ENCODE assay signal across 8 cellular contexts in the genomic region with DNA sequence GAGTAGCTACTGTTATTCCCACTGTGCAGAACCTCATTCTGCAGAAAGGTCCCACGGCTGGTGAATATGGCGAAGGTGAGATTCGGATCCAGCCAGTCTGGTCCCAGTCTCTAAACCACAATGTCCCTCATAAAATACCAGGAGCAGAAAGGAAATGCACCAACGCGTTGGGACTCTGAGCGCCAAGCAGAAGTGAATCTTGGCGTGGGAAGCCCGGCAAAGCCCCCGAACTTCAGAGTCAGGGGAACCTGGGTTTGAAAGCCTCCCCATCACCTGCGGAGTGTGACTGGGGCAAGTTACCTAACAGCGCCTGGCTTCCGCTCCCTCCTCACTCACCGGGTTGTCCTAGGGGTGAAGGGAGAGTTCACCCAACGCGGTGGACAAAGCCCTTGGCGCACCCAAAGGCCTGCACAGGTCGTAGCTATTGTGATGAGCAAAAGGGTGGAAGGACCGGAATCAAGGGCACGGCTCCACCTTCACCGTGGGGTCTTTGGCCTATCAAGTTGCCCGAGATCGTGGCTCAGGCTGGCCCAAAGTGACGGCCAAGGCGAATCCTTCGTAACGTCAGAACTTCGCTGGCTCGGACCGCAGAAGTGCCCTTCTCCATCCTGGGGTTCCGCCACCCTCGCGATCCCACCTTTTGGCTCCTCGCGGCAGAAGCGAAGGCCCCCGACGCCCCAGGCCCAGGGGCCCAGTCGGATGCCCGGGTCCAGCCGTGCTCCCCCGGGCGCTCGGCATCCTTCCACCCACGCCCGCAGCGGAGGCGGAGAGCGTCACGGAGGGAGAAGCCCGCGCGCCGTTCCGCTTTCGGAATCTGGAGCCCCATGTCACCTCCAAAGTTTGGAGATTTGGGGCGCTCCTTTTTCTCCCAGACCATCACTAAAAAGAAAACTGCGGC. TPM values are rescaled to one million over a fixed set of nuclear protein-coding genes. Genes with fewer than 3 reads are reported as not detected.
A peak's percentile ranks its signal among the peaks of the same experiment; 100 is the strongest.
DNase-seq lines count a peak whose midpoint lies in the region; ATAC-seq lines count a peak whose summit lies in the region.

No MANE protein-coding gene starts in this region.

- H3K27ac Mint-ChIP-seq in activated naive CD4-positive, alpha-beta T cell treated with anti-CD3 and anti-CD28 coated beads for 36 hours = peak overlapping the region; percentile 73

- H3K4me1 ChIP-seq in NT2/D1 (ENCODE audit: insufficient read depth, insufficient read length) = peaks cover 5% of the 10 kb centered on the region

- H3K4me3 Mint-ChIP-seq in activated naive CD4-positive, alpha-beta T cell treated with anti-CD3 and anti-CD28 coated beads for 36 hours = peak overlapping the region; percentile 88

- no peaks in the 10 kb centered on the region for H3K27me3 Mint-ChIP-seq in activated naive CD4-positive, alpha-beta T cell treated with anti-CD3 and anti-CD28 coated beads for 36 hours (ENCODE audit: low read depth)

- peak; percentile 30 for ATAC-seq in GM19035 (IDR thresholded peaks at IDR 0.05; ENCODE audit: unreplicated experiment)
- no peak for ATAC-seq in HG03025 (IDR thresholded peaks at IDR 0.05; ENCODE audit: low FRiP score, unreplicated experiment)
- no peak for ATAC-seq in HG03457 (IDR thresholded peaks at IDR 0.05; ENCODE audit: unreplicated experiment)

- H3K27me3 ChIP-seq in NT2/D1 (ENCODE audit: insufficient read depth, insufficient read length) = peaks cover 25% of the 10 kb centered on the region

- H3K4me3 ChIP-seq in NT2/D1 (ENCODE audit: insufficient read length, low read depth) (peak overlapping the region; percentile 55), iPS-11a (ENCODE audit: low read depth, low read length) (peak overlapping the region; percentile 54)

- no peaks in the 10 kb centered on the region for H3K36me3 ChIP-seq in NT2/D1 (ENCODE audit: insufficient read depth, insufficient read length, low read length)

- no peaks in the 10 kb centered on the region for H3K9me3 ChIP-seq in NT2/D1 (ENCODE audit: insufficient read depth, low read length)

- CTCF ChIA-PET in activated naive CD4-positive, alpha-beta T cell treated with anti-CD3 and anti-CD28 coated beads for 36 hours (lab: Charles Lee) = interaction anchor here (0.6 to 4.2 kb wide), 10 partner anchors 11 to 343 kb away, joined by 4 to 30 read pairs (median 6); no protein-coding TSS in a partner anchor

- H3K9me3 Mint-ChIP-seq in activated naive CD4-positive, alpha-beta T cell treated with anti-CD3 and anti-CD28 coated beads for 36 hours = no peaks in the 10 kb centered on the region

- peaks cover 12% of the 10 kb centered on the region for H3K36me3 Mint-ChIP-seq in activated naive CD4-positive, alpha-beta T cell treated with anti-CD3 and anti-CD28 coated beads for 36 hours (ENCODE audit: low read depth)

- intact Hi-C loops in activated naive CD4-positive, alpha-beta T cell treated with anti-CD3 and anti-CD28 coated beads for 36 hours (cut with micrococcal nuclease) = loop anchor here (1.0 to 5.0 kb wide), 7 partner anchors 25 to 461 kb away; a partner anchor contains a TSS

- DNase-seq in NT2/D1 (ENCODE audit: low read depth, low spot score) (no peak), NCI-H1417 treated with DMSO at 0.1 percent for 48 hours (lab: John Stamatoyannopoulos, UW) (no peak)
- DNase-seq in activated naive CD4-positive, alpha-beta T cell treated with anti-CD3 and anti-CD28 coated beads for 36 hours = peak; percentile 75
- peak; percentile 35 to 64 (median 45) for DNase-seq in stimulated activated CD4-positive, alpha-beta T cell treated with anti-CD3 and anti-CD28 coated beads, Interleukin-1b, Interleukin-23, amount 100 ng/mL, for 24 hours (ENCODE audit: low read depth in 4 of 4, low spot score in 1 of 4)

- H3K4me1 Mint-ChIP-seq in activated naive CD4-positive, alpha-beta T cell treated with anti-CD3 and anti-CD28 coated beads for 36 hours (ENCODE audit: low read depth) = peaks cover 40% of the 10 kb centered on the region

- H3K9ac ChIP-seq in NT2/D1 (ENCODE audit: insufficient read length, low read depth) = peak overlapping the region; percentile 79

RNA-seq across cellular contexts. Expression of a gene that starts 0.8 kb away (rescaled TPM):
- 100 to 1,000 TPM; 234 to 240 TPM for total RNA-seq in activated naive CD4-positive, alpha-beta T cell treated with anti-CD3 and anti-CD28 coated beads for 36 hours

RNA-seq across cellular contexts. Expression of a gene that starts 55.1 kb away (rescaled TPM):
- total RNA-seq in activated naive CD4-positive, alpha-beta T cell treated with anti-CD3 and anti-CD28 coated beads for 36 hours = 100 to 1,000 TPM; 184 to 192 TPM

Comparison
In these comparisons a context has a peak if more than half of its experiments do, and no peak if none do; other contexts are left out.
1. DNase-seq: peak in activated naive CD4-positive, alpha-beta T cell treated with anti-CD3 and anti-CD28 coated beads for 36 hours (single experiment) and stimulated activated CD4-positive, alpha-beta T cell treated with anti-CD3 and anti-CD28 coated beads, Interleukin-1b, Interleukin-23, amount 100 ng/mL, for 24 hours (4 of 4); none in NT2/D1 (single experiment) and NCI-H1417 treated with DMSO at 0.1 percent for 48 hours (single experiment).